ENCODE assay signal across 18 cellular contexts in the genomic region with DNA sequence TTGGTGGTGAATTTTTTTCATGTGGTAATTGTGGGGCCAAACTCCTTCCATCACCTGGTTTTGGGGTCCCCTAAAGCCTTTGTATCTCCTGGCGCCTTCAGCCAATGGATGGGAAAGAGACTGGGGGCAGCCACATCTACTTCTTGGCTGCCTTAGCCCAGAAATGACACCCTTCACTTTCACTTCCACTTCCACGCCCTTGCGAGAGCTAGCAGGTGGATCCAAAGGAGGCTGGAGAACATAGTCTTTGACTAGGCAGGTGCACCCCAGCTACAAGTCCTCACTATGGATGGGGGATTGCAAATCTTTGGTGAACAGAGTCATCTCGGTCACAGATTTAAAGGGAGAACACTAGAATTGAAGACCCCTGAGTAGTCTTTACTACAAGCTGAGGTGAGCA.
"Had no signal": no experiment of that assay in that cellular context is flagged by ENCODE, and none has a peak within 500 bp of the region (broad histone marks: within the 10 kb centered on the region; RNA-seq: fewer than 3 reads in every experiment).

No MANE protein-coding gene starts in this region.

- H3K27ac Mint-ChIP-seq: activated CD4-positive, alpha-beta memory T cell treated with anti-CD3 and anti-CD28 coated beads for 36 hours; activated CD8-positive, alpha-beta memory T cell treated with anti-CD3 and anti-CD28 coated beads, Interleukin-2, amount 10 ng/mL, durations not matched to agents 7 days and 5 days; activated naive CD4-positive, alpha-beta T cell treated with anti-CD3 and anti-CD28 coated beads, Interleukin-2, amount 10 ng/mL, durations not matched to agents 7 days and 5 days; activated T-cell treated with anti-CD3 and anti-CD28 coated beads, Interleukin-2, amount 50 U/mL, for 24 hours; naive B cell; neural progenitor cell had no signal

- H3K9me3 Mint-ChIP-seq: activated CD4-positive, alpha-beta memory T cell treated with anti-CD3 and anti-CD28 coated beads for 36 hours; activated naive CD4-positive, alpha-beta T cell treated with anti-CD3 and anti-CD28 coated beads, Interleukin-2, amount 10 ng/mL, durations not matched to agents 7 days and 5 days; activated T-cell treated with anti-CD3 and anti-CD28 coated beads, Interleukin-2, amount 50 U/mL, for 24 hours; neural progenitor cell had no signal

- H3K4me1 Mint-ChIP-seq: activated CD8-positive, alpha-beta memory T cell treated with anti-CD3 and anti-CD28 coated beads, Interleukin-2, amount 10 ng/mL, durations not matched to agents 7 days and 5 days; activated naive CD4-positive, alpha-beta T cell treated with anti-CD3 and anti-CD28 coated beads, Interleukin-2, amount 10 ng/mL, durations not matched to agents 7 days and 5 days; naive B cell; neural progenitor cell had no signal

- H3K4me3 Mint-ChIP-seq: activated CD4-positive, alpha-beta memory T cell treated with anti-CD3 and anti-CD28 coated beads for 36 hours; activated CD8-positive, alpha-beta memory T cell treated with anti-CD3 and anti-CD28 coated beads, Interleukin-2, amount 10 ng/mL, durations not matched to agents 7 days and 5 days; activated naive CD4-positive, alpha-beta T cell treated with anti-CD3 and anti-CD28 coated beads, Interleukin-2, amount 10 ng/mL, durations not matched to agents 7 days and 5 days; activated T-cell treated with anti-CD3 and anti-CD28 coated beads, Interleukin-2, amount 50 U/mL, for 24 hours; naive B cell; neural progenitor cell had no signal

- ATAC-seq: activated CD8-positive, alpha-beta memory T cell treated with anti-CD3 and anti-CD28 coated beads, Interleukin-2, amount 10 ng/mL, durations not matched to agents 7 days and 5 days had no signal

- DNase-seq: activated CD4-positive, alpha-beta memory T cell treated with anti-CD3 and anti-CD28 coated beads for 36 hours; activated CD4-positive, alpha-beta T cell treated with anti-CD3 and anti-CD28 coated beads for 1 hour; activated CD8-positive, alpha-beta memory T cell treated with anti-CD3 and anti-CD28 coated beads, Interleukin-2, amount 10 ng/mL, durations not matched to agents 7 days and 5 days; activated naive CD4-positive, alpha-beta T cell treated with anti-CD3 and anti-CD28 coated beads, Interleukin-2, amount 10 ng/mL, durations not matched to agents 7 days and 5 days; activated T-cell treated with anti-CD3 and anti-CD28 coated beads, Interleukin-2, amount 50 U/mL, for 24 hours; kidney; left ventricle myocardium inferior; naive B cell; ovary; sigmoid colon; spleen; stimulated activated CD4-positive, alpha-beta T cell treated with anti-CD3 and anti-CD28 coated beads, Interleukin-1b, Interleukin-23, amount 100 ng/mL, for 48 hours; tibial artery; uterus had no signal

- H3K27ac ChIP-seq: cardiac muscle cell, esophagus muscularis mucosa, left ventricle myocardium inferior, neural progenitor cell, ovary, sigmoid colon, spleen, tibial artery, uterus, VCaP had no signal

- H3K36me3 Mint-ChIP-seq: activated CD4-positive, alpha-beta memory T cell treated with anti-CD3 and anti-CD28 coated beads for 36 hours; activated CD8-positive, alpha-beta memory T cell treated with anti-CD3 and anti-CD28 coated beads, Interleukin-2, amount 10 ng/mL, durations not matched to agents 7 days and 5 days; activated naive CD4-positive, alpha-beta T cell treated with anti-CD3 and anti-CD28 coated beads, Interleukin-2, amount 10 ng/mL, durations not matched to agents 7 days and 5 days; naive B cell; neural progenitor cell had no signal
